ENCODE assay signal across 8 cellular contexts in genomic region chr3:47578691-47579632, GRCh38. TPM values are rescaled to one million over a fixed set of nuclear protein-coding genes. Genes with fewer than 3 reads are reported as not detected.
DNase-seq lines count a peak whose midpoint lies in the region; ATAC-seq and TF ChIP-seq lines count a peak whose summit lies in the region.

CSPG5 (minus strand) TSS chr3:47578865; CDS start chr3:47578693, 172 bp downstream.

- POLR2A ChIA-PET in CD8-positive, alpha-beta T cell (lab: Charles Lee) = no interaction called here

- peak; percentile 52 for ATAC-seq in CD8-positive, alpha-beta T cell
- ATAC-seq in GM18870 (IDR thresholded peaks at IDR 0.05; ENCODE audit: unreplicated experiment) (no peak), GM21786 (IDR thresholded peaks at IDR 0.05; ENCODE audit: unreplicated experiment) (no peak)

- peaks cover 7% of the 10 kb centered on the region for H3K4me1 ChIP-seq in CD8-positive, alpha-beta T cell (ENCODE audit: insufficient read depth, low read length)
- peaks cover 10 to 22% (median 11%) of the 10 kb centered on the region in 3 donors for H3K4me1 ChIP-seq in esophagus squamous epithelium
- peaks cover 0 to 6% of the 10 kb centered on the region in 2 donors for H3K4me1 ChIP-seq in uterus

- no peaks in the 10 kb centered on the region for H3K9me3 ChIP-seq in CD8-positive, alpha-beta T cell (ENCODE audit: low read length)
- H3K9me3 ChIP-seq in esophagus squamous epithelium (no peaks in the 10 kb centered on the region), uterus (no peaks in the 10 kb centered on the region)

- H3K4me3 ChIP-seq in CD8-positive, alpha-beta T cell (ENCODE audit: low read depth, low read length) = peak within 1 kb of the TSS; percentile 39
- H3K4me3 ChIP-seq in HL-60 (replicated peaks; ENCODE audit: insufficient read depth, low read length) (peak within 1 kb of the TSS; percentile 64), esophagus squamous epithelium (peak within 1 kb of the TSS; percentile 57 to 84 (median 68)), uterus (peak within 1 kb of the TSS; percentile 38 to 62)

- H3K27ac Mint-ChIP-seq in CD8-positive, alpha-beta T cell = no peak within 1 kb of the TSS
- no peak within 1 kb of the TSS for H3K27ac Mint-ChIP-seq in nephron

- peak in 5 of 7 experiments; percentile 3 to 51 (median 29) for DNase-seq in CD8-positive, alpha-beta T cell
- DNase-seq in HL-60 (ENCODE audit: low read depth in 1 of 2, low spot score in 1 of 2) (no peak), esophagus squamous epithelium (lab: John Stamatoyannopoulos, UW) (no peak), uterus (no peak)
- DNase-seq in activated CD8-positive, alpha-beta memory T cell treated with anti-CD3 and anti-CD28 coated beads, Interleukin-2, amount 50 U/mL, for 48 hours = peak; percentile 70

- H3K9me3 Mint-ChIP-seq in CD8-positive, alpha-beta T cell = no peaks in the 10 kb centered on the region
- no peaks in the 10 kb centered on the region for H3K9me3 Mint-ChIP-seq in nephron

- H3K27ac ChIP-seq in CD8-positive, alpha-beta T cell (ENCODE audit: low read depth, low read length) = no peak within 1 kb of the TSS
- H3K27ac ChIP-seq in HL-60 (replicated peaks) (no peak within 1 kb of the TSS), esophagus squamous epithelium (no peak within 1 kb of the TSS), uterus (no peak within 1 kb of the TSS)

- no peak for TF ChIP-seq CTCF in CD8-positive, alpha-beta T cell (IDR thresholded peaks at IDR 0.05)
- TF ChIP-seq CTCF in HL-60 (IDR thresholded peaks at IDR 0.05; ENCODE audit: insufficient read depth, low read length) (no peak), esophagus squamous epithelium (IDR thresholded peaks at IDR 0.05) (no peak), nephron (IDR thresholded peaks at IDR 0.05; ENCODE audit: unreplicated experiment in 3 of 3) (no peak), uterus (IDR thresholded peaks at IDR 0.05) (no peak)

- no peaks in the 10 kb centered on the region for H3K36me3 Mint-ChIP-seq in CD8-positive, alpha-beta T cell
- peaks cover 6% of the 10 kb centered on the region for H3K36me3 Mint-ChIP-seq in nephron (ENCODE audit: low read depth)

- H3K36me3 ChIP-seq in CD8-positive, alpha-beta T cell (ENCODE audit: insufficient read depth, low read length) = no peaks in the 10 kb centered on the region
- H3K36me3 ChIP-seq in esophagus squamous epithelium = no peaks in the 10 kb centered on the region
- no peaks in the 10 kb centered on the region for H3K36me3 ChIP-seq in uterus

- peaks cover 22% of the 10 kb centered on the region for H3K27me3 Mint-ChIP-seq in CD8-positive, alpha-beta T cell (ENCODE audit: low read depth)
- peaks cover 53% of the 10 kb centered on the region for H3K27me3 Mint-ChIP-seq in nephron (ENCODE audit: low read depth)

- TF ChIP-seq POLR2A in esophagus squamous epithelium (IDR thresholded peaks at IDR 0.05) = no peak
- TF ChIP-seq POLR2A in uterus (IDR thresholded peaks at IDR 0.05) = no peak

- 11% methylated on average over 7 to 21 of the region's 121 CpGs for WGBS in esophagus squamous epithelium, 2 donors

- CTCF ChIA-PET in CD8-positive, alpha-beta T cell (lab: Charles Lee) = no interaction called here

- H3K4me3 Mint-ChIP-seq in CD8-positive, alpha-beta T cell = peak within 1 kb of the TSS; percentile 75
- peak within 1 kb of the TSS; percentile 60 to 67 (median 63) for H3K4me3 Mint-ChIP-seq in nephron

- no peaks in the 10 kb centered on the region for H3K4me1 Mint-ChIP-seq in CD8-positive, alpha-beta T cell (ENCODE audit: low read depth)
- peaks cover 1% of the 10 kb centered on the region for H3K4me1 Mint-ChIP-seq in nephron

- intact Hi-C loops in CD8-positive, alpha-beta T cell (cut with DNase I, micrococcal nuclease) = loop anchor here in 1 of 2 experiments (5.0 kb wide), 2 partner anchors 223 to 508 kb away; partner anchors contain the start of gene DHX30
- intact Hi-C loops in esophagus squamous epithelium (cut with DNase I) (no loop called here), uterus (cut with DNase I; ENCODE audit: low total_unique reads) (no loop called here)

- peaks cover 7% of the 10 kb centered on the region for H3K27me3 ChIP-seq in CD8-positive, alpha-beta T cell (ENCODE audit: insufficient read depth, low read length)
- H3K27me3 ChIP-seq in HL-60 (ENCODE audit: insufficient read depth, poor library complexity, severe bottlenecking) (peaks cover 38% of the 10 kb centered on the region), esophagus squamous epithelium (peaks cover 0 to 52% (median 1%) of the 10 kb centered on the region in 4 donors), uterus (peaks cover 0 to 14% of the 10 kb centered on the region in 2 donors)

RNA-seq across cellular contexts. Expression of gene CSPG5, which starts in this region (rescaled TPM):
- total RNA-seq in CD8-positive, alpha-beta T cell = under 1 TPM; 0.08 to 0.22 TPM
- under 1 TPM in 3 of 4 donors, not detected in 1; 0.19 to 0.32 (median 0.31) TPM for total RNA-seq in esophagus squamous epithelium
- total RNA-seq in uterus = 1 to 10 TPM in 1 of 4 donors, under 1 TPM in 1, not detected in 2; 0.82 to 2.9 TPM

Comparison
In these comparisons a context has a peak if more than half of its experiments do, and no peak if none do; other contexts are left out.
1. Peak in DNase-seq, ATAC-seq and H3K4me3 ChIP-seq in CD8-positive, alpha-beta T cell; RNA of the gene not detected or under 1 TPM.